In genomic region chr1:210027994-210028393, GRCh38 we compare ENCODE assay signal across 1 cellular context.
TF ChIP-seq lines count a peak whose summit lies in the region.

No MANE protein-coding gene starts in this region.

TF ChIP-seq in HepG2, 621 proteins besides CTCF, POLR2A, EP300 and RAD21 (continued from another document):
- TF ChIP-seq ZFP90 (CRISPR knock-in tag; IDR thresholded peaks at IDR 0.05; ENCODE audit: borderline replicate concordance): no peak
- no peak for TF ChIP-seq FOXA3 (CRISPR knock-in tag; IDR thresholded peaks at IDR 0.05)
- no peak for TF ChIP-seq ZFP36L2 (CRISPR knock-in tag; IDR thresholded peaks at IDR 0.05)
